In the genomic region with DNA sequence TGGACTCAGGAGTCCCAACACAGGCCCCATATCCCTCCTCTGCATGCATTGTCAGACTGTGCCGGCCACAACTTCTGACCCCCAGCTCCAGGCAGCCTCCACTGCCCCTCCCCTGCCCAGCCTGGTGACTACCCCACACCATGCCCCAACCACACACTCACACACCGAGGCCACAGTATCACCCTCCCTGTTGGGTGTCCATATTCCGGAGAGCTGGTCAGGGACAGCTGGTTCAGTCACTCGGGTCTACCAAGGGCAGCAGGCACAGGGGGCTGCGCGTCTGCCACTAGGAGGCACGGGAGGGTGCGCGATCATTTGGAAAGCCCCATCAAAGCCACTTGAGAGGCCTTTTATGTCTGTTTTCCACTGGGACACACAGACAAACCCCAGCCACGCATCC, we compare ENCODE assay signal across 11 cellular contexts. TPM values are rescaled to one million over a fixed set of nuclear protein-coding genes. Genes with fewer than 3 reads are reported as not detected.
"Had no signal": no experiment of that assay in that cellular context is flagged by ENCODE, and none has a peak within 500 bp of the region (broad histone marks: within the 10 kb centered on the region; RNA-seq: fewer than 3 reads in every experiment).

No MANE protein-coding gene starts in this region.

- H2AFZ ChIP-seq: GM23248 had no signal

- H3K27ac ChIP-seq: GM23248, HL-60 had no signal

- H3K4me3 ChIP-seq: GM23248, HAP-1, K562 had no signal

- H3K36me3 ChIP-seq: HAP-1 had no signal

- ATAC-seq: HCT116, K562 had no signal

- H3K9ac ChIP-seq: GM23248 had no signal

- H3K4me1 ChIP-seq: HAP-1 had no signal

- DNase-seq: GM23248, GOT3, H7, HFFc6, IMR-90, KG1 had no signal

- H3K9me3 ChIP-seq: HAP-1 had no signal

RNA-seq across cellular contexts. Expression of a gene that starts 55.2 kb away (rescaled TPM):
- total RNA-seq: GM23248, H4, H7, HFFc6, K562 had no signal
- polyA plus RNA-seq: GM23248 had no signal
